In genomic region chr5:27311544-27311943, GRCh38 we compare ENCODE assay signal across 1 cellular context.
TF ChIP-seq lines count a peak whose summit lies in the region.

No MANE protein-coding gene starts in this region.

TF ChIP-seq in H1, 55 proteins besides CTCF, POLR2A, EP300 and RAD21 (continued from another document):
- no peak for TF ChIP-seq SIX5 (IDR thresholded peaks at IDR 0.05; ENCODE audit: low read depth, low read length)
- no peak for TF ChIP-seq CBX8 (IDR thresholded peaks at IDR 0.05; ENCODE audit: borderline replicate concordance, low read depth, low read length)
- TF ChIP-seq PHF8 (conservative IDR thresholded peaks at IDR 0.05; ENCODE audit: low read depth, low read length), result no peak
- TF ChIP-seq POU5F1 (IDR thresholded peaks at IDR 0.05; ENCODE audit: low read depth, low read length), result no peak
- TF ChIP-seq SP1 (IDR thresholded peaks at IDR 0.05; ENCODE audit: low read depth, low read length), result no peak
- TF ChIP-seq CTBP2 (IDR thresholded peaks at IDR 0.05; ENCODE audit: borderline replicate concordance, insufficient read depth, insufficient read length, low read length), result no peak
- no peak for TF ChIP-seq MAFK (IDR thresholded peaks at IDR 0.05; ENCODE audit: low read depth, low read length)
- no peak for TF ChIP-seq TEAD4 (IDR thresholded peaks at IDR 0.05; ENCODE audit: low read depth, low read length)
- no peak for TF ChIP-seq KDM1A (IDR thresholded peaks at IDR 0.05; ENCODE audit: borderline replicate concordance, low read length)
TF ChIP-seq in H1: peak in this region for 0.
